In the genomic region with DNA sequence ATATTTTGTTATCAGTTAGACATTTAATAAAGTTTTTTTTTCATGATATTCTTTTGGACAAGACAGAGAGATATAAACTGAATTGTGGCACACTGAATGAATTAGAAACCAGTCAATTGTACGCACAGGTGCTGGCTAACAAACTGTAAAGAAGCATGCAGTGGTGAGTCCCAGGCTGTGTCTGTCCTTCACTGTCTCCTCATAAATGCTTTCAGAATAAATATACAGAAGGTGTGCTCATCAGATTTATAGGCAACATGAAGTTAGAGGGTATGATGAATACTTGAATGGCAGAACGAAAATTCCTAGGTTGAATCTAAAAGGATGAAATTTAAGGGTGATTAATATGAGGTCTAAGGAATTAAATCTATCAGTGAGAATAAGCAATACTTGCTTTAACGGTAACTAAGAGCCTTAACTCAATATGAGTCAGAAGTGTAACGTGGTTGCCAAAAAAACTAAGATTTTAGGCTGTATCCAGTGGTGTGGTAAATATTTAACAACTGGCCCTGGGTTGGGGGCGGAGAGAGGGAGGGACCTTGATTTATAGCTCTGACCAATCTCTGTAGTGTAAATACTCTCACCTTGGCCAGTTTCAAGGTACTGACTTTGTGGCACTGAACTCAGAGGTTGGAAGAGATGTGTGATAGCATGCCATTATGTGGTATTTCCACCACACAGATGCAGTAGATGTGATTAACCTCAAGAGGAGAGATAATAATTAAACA, we compare ENCODE assay signal across 9 cellular contexts. TPM values are rescaled to one million over a fixed set of nuclear protein-coding genes. Genes with fewer than 3 reads are reported as not detected.
A peak's percentile ranks its signal among the peaks of the same experiment; 100 is the strongest.
DNase-seq lines count a peak whose midpoint lies in the region; ATAC-seq lines count a peak whose summit lies in the region.
"Had no signal": no experiment of that assay in that cellular context is flagged by ENCODE, and none has a peak within 500 bp of the region (broad histone marks: within the 10 kb centered on the region; RNA-seq: fewer than 3 reads in every experiment).

No MANE protein-coding gene starts in this region.

- peak; percentile 72 for DNase-seq in activated CD8-positive, alpha-beta memory T cell treated with anti-CD3 and anti-CD28 coated beads, Interleukin-2, amount 10 ng/mL, durations not matched to agents 7 days and 5 days
- DNase-seq in activated CD8-positive, alpha-beta memory T cell treated with anti-CD3 and anti-CD28 coated beads for 24 hours, result no peak
- peak; percentile 41 to 46 (median 41) for DNase-seq in effector memory CD8-positive, alpha-beta T cell
- DNase-seq in stimulated activated CD8-positive, alpha-beta memory T cell treated with anti-CD3 and anti-CD28 coated beads, Interleukin-15, amount 100 ng/mL, for 48 hours (ENCODE audit: low read depth in 2 of 2), result peak; percentile 37 to 38
- no peak for DNase-seq in DMS79 treated with DMSO at 0.1 percent for 48 hours (lab: John Stamatoyannopoulos, UW)
- no peak for DNase-seq in NCI-H2107 (lab: John Stamatoyannopoulos, UW)

- no peak overlapping the region for H3K27ac Mint-ChIP-seq in activated CD8-positive, alpha-beta memory T cell treated with anti-CD3 and anti-CD28 coated beads, Interleukin-2, amount 10 ng/mL, durations not matched to agents 7 days and 5 days
- peak overlapping the region; percentile 33 to 90 for H3K27ac Mint-ChIP-seq in effector memory CD8-positive, alpha-beta T cell
- H3K27ac Mint-ChIP-seq: IgD-negative memory B cell had no signal

- H3K4me1 Mint-ChIP-seq in activated CD8-positive, alpha-beta memory T cell treated with anti-CD3 and anti-CD28 coated beads, Interleukin-2, amount 10 ng/mL, durations not matched to agents 7 days and 5 days, result peaks cover 59% of the 10 kb centered on the region
- H3K4me1 Mint-ChIP-seq in effector memory CD8-positive, alpha-beta T cell (ENCODE audit: low read depth in 2 of 2), result peaks cover 35 to 41% of the 10 kb centered on the region in 2 donors

- no peak overlapping the region for H3K4me3 Mint-ChIP-seq in activated CD8-positive, alpha-beta memory T cell treated with anti-CD3 and anti-CD28 coated beads, Interleukin-2, amount 10 ng/mL, durations not matched to agents 7 days and 5 days
- H3K4me3 Mint-ChIP-seq in effector memory CD8-positive, alpha-beta T cell, result peak overlapping the region; percentile 13 to 39

- CTCF ChIA-PET in activated CD8-positive, alpha-beta memory T cell treated with anti-CD3 and anti-CD28 coated beads, Interleukin-2, amount 10 ng/mL, durations not matched to agents 7 days and 5 days (lab: Charles Lee), result interaction anchor here (0.7 kb wide), 1 partner anchor 32 kb away, joined by 3 read pairs; no protein-coding TSS in a partner anchor

- peaks cover 5% of the 10 kb centered on the region for H3K36me3 Mint-ChIP-seq in activated CD8-positive, alpha-beta memory T cell treated with anti-CD3 and anti-CD28 coated beads, Interleukin-2, amount 10 ng/mL, durations not matched to agents 7 days and 5 days
- no peaks in the 10 kb centered on the region for H3K36me3 Mint-ChIP-seq in effector memory CD8-positive, alpha-beta T cell (ENCODE audit: insufficient read depth)
- H3K36me3 Mint-ChIP-seq: IgD-negative memory B cell had no signal

- no peaks in the 10 kb centered on the region for H3K27me3 Mint-ChIP-seq in activated CD8-positive, alpha-beta memory T cell treated with anti-CD3 and anti-CD28 coated beads, Interleukin-2, amount 10 ng/mL, durations not matched to agents 7 days and 5 days
- no peaks in the 10 kb centered on the region for H3K27me3 Mint-ChIP-seq in effector memory CD8-positive, alpha-beta T cell

- ATAC-seq in activated CD8-positive, alpha-beta memory T cell treated with anti-CD3 and anti-CD28 coated beads, Interleukin-2, amount 10 ng/mL, durations not matched to agents 7 days and 5 days, result peak; percentile 79
- ATAC-seq in HG03571 (IDR thresholded peaks at IDR 0.05; ENCODE audit: unreplicated experiment) (peak; percentile 82), HG03469 (IDR thresholded peaks at IDR 0.05; ENCODE audit: unreplicated experiment) (no peak)
- ATAC-seq in effector memory CD8-positive, alpha-beta T cell (replicated peaks), result peak; percentile 94

- H3K9me3 Mint-ChIP-seq in activated CD8-positive, alpha-beta memory T cell treated with anti-CD3 and anti-CD28 coated beads, Interleukin-2, amount 10 ng/mL, durations not matched to agents 7 days and 5 days (ENCODE audit: low read depth), result peaks cover 2% of the 10 kb centered on the region
- H3K9me3 Mint-ChIP-seq in effector memory CD8-positive, alpha-beta T cell, result no peaks in the 10 kb centered on the region
- H3K9me3 Mint-ChIP-seq: IgD-negative memory B cell had no signal

RNA-seq across cellular contexts. Expression of gene AAK1, which starts 41.9 kb away (rescaled TPM):
- total RNA-seq in activated CD8-positive, alpha-beta memory T cell treated with anti-CD3 and anti-CD28 coated beads, Interleukin-2, amount 10 ng/mL, durations not matched to agents 7 days and 5 days, result 10 to 100 TPM; 94.0 to 99.5 TPM

RNA-seq across cellular contexts. Expression of gene ANXA4, which starts 56.4 kb away (rescaled TPM):
- total RNA-seq in activated CD8-positive, alpha-beta memory T cell treated with anti-CD3 and anti-CD28 coated beads, Interleukin-2, amount 10 ng/mL, durations not matched to agents 7 days and 5 days, result 10 to 100 TPM; 56.1 to 66.6 TPM

Comparison
In these comparisons a context has a peak if more than half of its experiments do, and no peak if none do; other contexts are left out.
1. DNase-seq: peak in activated CD8-positive, alpha-beta memory T cell treated with anti-CD3 and anti-CD28 coated beads, Interleukin-2, amount 10 ng/mL, durations not matched to agents 7 days and 5 days (single experiment), effector memory CD8-positive, alpha-beta T cell (3 of 3) and stimulated activated CD8-positive, alpha-beta memory T cell treated with anti-CD3 and anti-CD28 coated beads, Interleukin-15, amount 100 ng/mL, for 48 hours (2 of 2); none in activated CD8-positive, alpha-beta memory T cell treated with anti-CD3 and anti-CD28 coated beads for 24 hours (single experiment), DMS79 treated with DMSO at 0.1 percent for 48 hours (single experiment) and NCI-H2107 (single experiment).